Comparison of ENCODE assay signal across 8 cellular contexts in genomic region chrX:22135994-22136684, GRCh38.
DNase-seq lines count a peak whose midpoint lies in the region; ATAC-seq and TF ChIP-seq lines count a peak whose summit lies in the region.

No MANE protein-coding gene starts in this region.

- no peak for ATAC-seq in HG02763 (IDR thresholded peaks at IDR 0.05; ENCODE audit: unreplicated experiment)

- H3K4me3 ChIP-seq in HAP-1 (no peak overlapping the region), cardiac fibroblast (replicated peaks in 1 of 2; ENCODE audit: low read depth in 2 of 2, low read length in 2 of 2) (no peak overlapping the region)

- H3K36me3 ChIP-seq in HAP-1 (replicated peaks): no peaks in the 10 kb centered on the region

- TF ChIP-seq CTCF in cardiac fibroblast (IDR thresholded peaks at IDR 0.05; ENCODE audit: low read depth, low read length): peak; percentile 35

- in situ Hi-C loops in HAP-1 (cut with MboI; ENCODE audit: low sequenced_read_pairs): loop anchor here (25.0 kb wide), 1 partner anchor 1201 kb away; the partner anchor contains the start of gene PTCHD1

- H3K27me3 ChIP-seq in HAP-1 (ENCODE audit: low read depth): no peaks in the 10 kb centered on the region

- no peaks in the 10 kb centered on the region for H3K9me3 ChIP-seq in HAP-1

- DNase-seq in DMS 273 (lab: John Stamatoyannopoulos, UW; ENCODE audit: unreplicated experiment) (peak; percentile 86), HAP-1 (ENCODE audit: low spot score in 2 of 2) (peak; percentile 61 to 63), NCI-H774 (lab: John Stamatoyannopoulos, UW) (peak; percentile 25), cardiac fibroblast (ENCODE audit: low read depth in 2 of 2) (peak; percentile 65 to 68), kidney tubule cell (ENCODE audit: low spot score) (peak; percentile 94), superior temporal gyrus (ENCODE audit: extremely low spot score) (peak; percentile 67)
- no peak for DNase-seq in stimulated activated CD4-positive, alpha-beta T cell treated with anti-CD3 and anti-CD28 coated beads, Interleukin-12 subunit alpha, Interleukin-12 subunit beta, amount 100 ng/mL, for 4 hours

- peaks cover 2% of the 10 kb centered on the region; the same call in 1 of the 2 replicates for H3K4me1 ChIP-seq in HAP-1
